1 cellular context compared by ENCODE assay signal in the genomic region with DNA sequence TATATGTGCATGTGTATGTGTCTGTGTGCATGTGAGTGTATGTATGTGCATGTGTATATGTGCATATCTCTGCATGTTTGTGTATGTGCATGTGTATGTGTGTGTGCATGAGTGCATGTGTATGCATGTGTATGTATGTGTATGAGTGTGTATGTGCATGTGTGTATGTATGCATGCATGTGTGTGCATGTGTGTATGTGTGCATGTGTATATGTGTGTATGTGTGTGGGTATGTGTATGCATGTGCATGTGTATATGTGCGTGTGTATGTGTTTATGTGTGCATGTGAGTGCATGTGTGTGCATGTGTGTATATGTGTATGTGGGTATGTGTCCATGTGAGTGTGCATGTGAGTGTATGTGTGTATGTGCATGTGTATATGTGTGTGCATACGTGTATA. TPM values are rescaled to one million over a fixed set of nuclear protein-coding genes. Genes with fewer than 3 reads are reported as not detected.
"Had no signal": no experiment of that assay in that cellular context is flagged by ENCODE, and none has a peak within 500 bp of the region (broad histone marks: within the 10 kb centered on the region; RNA-seq: fewer than 3 reads in every experiment).

No MANE protein-coding gene starts in this region.

RNA-seq across cellular contexts. Expression of a gene that starts 24.6 kb away (rescaled TPM):
- total RNA-seq: activated B cell treated with CpG ODN at 0.5 μM for 24 hours had no signal
